In genomic region chr3:134368751-134369105, GRCh38 we compare ENCODE assay signal across 12 cellular contexts. TPM values are rescaled to one million over a fixed set of nuclear protein-coding genes. Genes with fewer than 3 reads are reported as not detected.
DNase-seq lines count a peak whose midpoint lies in the region; ATAC-seq and TF ChIP-seq lines count a peak whose summit lies in the region.
"Had no signal": no experiment of that assay in that cellular context is flagged by ENCODE, and none has a peak within 500 bp of the region (broad histone marks: within the 10 kb centered on the region; RNA-seq: fewer than 3 reads in every experiment).

No MANE protein-coding gene starts in this region.

- H3K36me3 Mint-ChIP-seq in mesothelial cell of epicardium: peaks cover 31% of the 10 kb centered on the region
- H3K36me3 Mint-ChIP-seq: naive thymus-derived CD8-positive, alpha-beta T cell had no signal

- no peak overlapping the region for H3K4me3 Mint-ChIP-seq in mesothelial cell of epicardium
- H3K4me3 Mint-ChIP-seq: naive thymus-derived CD8-positive, alpha-beta T cell had no signal

- H2AK5ac ChIP-seq in IMR-90 (ENCODE audit: low read depth, low read length): no peak overlapping the region

- peaks cover 82% of the 10 kb centered on the region for H3K36me3 ChIP-seq in IMR-90 (ENCODE audit: control insufficient read depth, insufficient read depth, low read length)
- no peaks in the 10 kb centered on the region for H3K36me3 ChIP-seq in colonic mucosa

- 0 out of 2 replicates have a peak overlapping the region, but pooled peaks have one; percentile 1 for H2BK120ac ChIP-seq in IMR-90 (ENCODE audit: low read depth, low read length)

- 0 out of 2 replicates have a peak overlapping the region, but pooled peaks have one; percentile 5 for H4K5ac ChIP-seq in IMR-90 (ENCODE audit: low read depth, low read length)

- no peak for TF ChIP-seq POLR2A in IMR-90 (IDR thresholded peaks at IDR 0.05; ENCODE audit: low read depth, low read length)

- peaks cover 66% of the 10 kb centered on the region for H3K4me1 ChIP-seq in IMR-90 (ENCODE audit: control insufficient read depth, insufficient read depth, low read length)
- peaks cover 18% of the 10 kb centered on the region for H3K4me1 ChIP-seq in colonic mucosa

- H2BK20ac ChIP-seq in IMR-90 (ENCODE audit: low read depth, low read length): no peak overlapping the region

- peak overlapping the region; percentile 59 for H3K4ac ChIP-seq in IMR-90 (ENCODE audit: low read depth, low read length)

- H3K9ac ChIP-seq in IMR-90 (ENCODE audit: low read depth, low read length) (peak overlapping the region; percentile 16; the same call in 1 of the 2 replicates), colonic mucosa (ENCODE audit: low read depth in 2 of 2, low read length in 2 of 2) (no peak overlapping the region)

- 0 out of 4 replicates have a peak overlapping the region, but pooled peaks of 1 of the 2 experiments have one; percentile 16 for H4K8ac ChIP-seq in IMR-90 (ENCODE audit: low read depth in 2 of 2, low read length in 2 of 2)

- no peak overlapping the region for H2AFZ ChIP-seq in IMR-90 (replicated peaks; ENCODE audit: low read length, poor library complexity)

- TF ChIP-seq RAD21 in IMR-90 (IDR thresholded peaks at IDR 0.05; ENCODE audit: low read length): no peak

- H3K9me3 Mint-ChIP-seq in mesothelial cell of epicardium: no peaks in the 10 kb centered on the region
- H3K9me3 Mint-ChIP-seq: naive thymus-derived CD8-positive, alpha-beta T cell had no signal

- 0 out of 2 replicates have a peak overlapping the region, but pooled peaks have one; percentile 8 for H3K18ac ChIP-seq in IMR-90 (ENCODE audit: low read depth, low read length)

- peaks cover 68% of the 10 kb centered on the region for H3K4me1 Mint-ChIP-seq in mesothelial cell of epicardium

- no CpG with 5 or more reads among the region's 4 CpGs for WGBS in IMR-90 (ENCODE audit: extremely low coverage in 2 of 2, insufficient read length in 1 of 2), 2 experiments

- peak overlapping the region; percentile 90 for H3K27ac Mint-ChIP-seq in mesothelial cell of epicardium

- peaks cover 3 to 61% of the 10 kb centered on the region in 2 experiments; a peak in 3 of 4 replicates for H3K79me1 ChIP-seq in IMR-90 (ENCODE audit: low read depth in 1 of 2, low read length in 2 of 2)

- peak overlapping the region; percentile 83 for H3K27ac ChIP-seq in IMR-90 (ENCODE audit: insufficient read depth, low read length)
- H3K27ac ChIP-seq in coronary artery: peak overlapping the region; percentile 79 to 97
- H3K27ac ChIP-seq in temporal lobe (ENCODE audit: low read depth, low read length): peak overlapping the region; percentile 99
- H3K27ac ChIP-seq in colonic mucosa: no peak overlapping the region

- no peak for DNase-seq in IMR-90
- DNase-seq in coronary artery (ENCODE audit: low spot score): no peak
- DNase-seq in mesothelial cell of epicardium (ENCODE audit: low spot score in 2 of 2, unreplicated experiment in 2 of 2): no peak
- DNase-seq in SW480 (ENCODE audit: low spot score): no peak
- no peak for DNase-seq in colonic mucosa
- no peak for DNase-seq in NCI-H2029 treated with DMSO at 0.1 percent for 48 hours (lab: John Stamatoyannopoulos, UW)
- DNase-seq: amniotic stem cell; naive thymus-derived CD8-positive, alpha-beta T cell; NCI-H1048; NCI-H510A treated with DMSO at 0.1 percent for 48 hours had no signal

- intact Hi-C loops in IMR-90 (cut with micrococcal nuclease): no loop called here
- intact Hi-C loops in colonic mucosa (cut with DNase I): no loop called here

- peaks cover 97% of the 10 kb centered on the region for H4K20me1 ChIP-seq in IMR-90 (ENCODE audit: insufficient read depth, low read length)

- no TSS peak for BruUV-seq in IMR-90 (replicated peaks; lab: Mats Ljungman, UMichigan)

- H3K4me3 ChIP-seq in IMR-90 (ENCODE audit: insufficient read depth, low read depth, low read length): no peak overlapping the region
- peak overlapping the region; percentile 95 for H3K4me3 ChIP-seq in coronary artery
- H3K4me3 ChIP-seq in colonic mucosa: no peak overlapping the region

- CTCF ChIA-PET in IMR-90 (lab: Yijun Ruan, JAX): interaction anchor here (0.6 kb wide), 1 partner anchor 105 kb away, joined by 3 read pairs; no protein-coding TSS in a partner anchor

- in situ Hi-C loops in IMR-90 (cut with MboI; ENCODE audit: low sequenced_read_pairs): no loop called here

- no peak overlapping the region for H2BK15ac ChIP-seq in IMR-90 (ENCODE audit: low read depth, low read length)

- POLR2A ChIA-PET in IMR-90 (lab: Charles Lee; ENCODE audit: unreplicated experiment): interaction anchor here (0.7 kb wide), 1 partner anchor 103 kb away, joined by 9 read pairs; no protein-coding TSS in a partner anchor

- 0 out of 2 replicates have a peak overlapping the region, but pooled peaks have one; percentile 2 for H3K56ac ChIP-seq in IMR-90 (ENCODE audit: extremely low read depth, insufficient read depth, low read length)

- H3K27me3 ChIP-seq in IMR-90 (ENCODE audit: control insufficient read depth, insufficient read depth, low read length) (no peaks in the 10 kb centered on the region), colonic mucosa (no peaks in the 10 kb centered on the region)

- H3K9me3 ChIP-seq in IMR-90 (ENCODE audit: control insufficient read depth, insufficient read depth, low read length): no peaks in the 10 kb centered on the region
- H3K9me3 ChIP-seq in colonic mucosa: no peaks in the 10 kb centered on the region

- peak overlapping the region; percentile 22 for H2AK9ac ChIP-seq in IMR-90 (replicated peaks; ENCODE audit: low read depth, low read length, poor library complexity)

- peak overlapping the region; percentile 84 for H2BK5ac ChIP-seq in IMR-90 (ENCODE audit: low read depth, low read length, poor library complexity, severe bottlenecking)

- H3K23ac ChIP-seq in IMR-90 (ENCODE audit: low read depth, low read length): peak overlapping the region; percentile 64

- dilution Hi-C loops in IMR-90 (cut with HindIII; ENCODE audit: low sequenced_read_pairs, unreplicated experiment): no loop called here

- H4K91ac ChIP-seq in IMR-90 (ENCODE audit: insufficient read depth, low read depth, low read length): no peak overlapping the region

- ATAC-seq in IMR-90 (ENCODE audit: low read depth): no peak
- ATAC-seq in GM18520 (IDR thresholded peaks at IDR 0.05; ENCODE audit: unreplicated experiment): no peak
- ATAC-seq: naive thymus-derived CD8-positive, alpha-beta T cell had no signal

- peak overlapping the region; percentile 1 for H3K4me2 ChIP-seq in IMR-90 (ENCODE audit: low read depth, low read length)

- TF ChIP-seq CTCF in IMR-90 (conservative IDR thresholded peaks at IDR 0.05; ENCODE audit: low read depth, low read length): no peak
- no peak for TF ChIP-seq CTCF in coronary artery (IDR thresholded peaks at IDR 0.05)
- TF ChIP-seq CTCF in mesothelial cell of epicardium (IDR thresholded peaks at IDR 0.05; ENCODE audit: unreplicated experiment): no peak
- no peak for TF ChIP-seq CTCF in colonic mucosa (IDR thresholded peaks at IDR 0.05)

- H3K27me3 Mint-ChIP-seq in mesothelial cell of epicardium (ENCODE audit: low read depth): no peaks in the 10 kb centered on the region

- H3K14ac ChIP-seq in IMR-90 (replicated peaks; ENCODE audit: low read depth, low read length): peak overlapping the region; percentile 62

- peaks cover 17% of the 10 kb centered on the region for H3K9me1 ChIP-seq in IMR-90 (ENCODE audit: insufficient read depth, low read length)

TF ChIP-seq in IMR-90, 13 proteins besides CTCF, POLR2A, EP300 and RAD21:
- no peak for TF ChIP-seq FOS (IDR thresholded peaks at IDR 0.05; ENCODE audit: low read depth, low read length)
- no peak for TF ChIP-seq MAFK (IDR thresholded peaks at IDR 0.05; ENCODE audit: low read depth, low read length)
- no peak for TF ChIP-seq ELK1 (IDR thresholded peaks at IDR 0.05; ENCODE audit: borderline replicate concordance, low read depth, low read length)

RNA-seq across cellular contexts. Expression of gene AMOTL2, which starts 5.5 kb away (rescaled TPM):
- total RNA-seq in IMR-90 (2012; rRNA removed) (162 and 172 TPM in 2 replicates), mesothelial cell of epicardium (281 to 297 TPM (median 296 TPM) in 3 replicates), temporal lobe (46.5 TPM), colonic mucosa (10 to 100 TPM; 17.8 to 19.9 TPM)
- polyA plus RNA-seq in IMR-90 (2012; rRNA removed): 176 and 230 TPM in 2 replicates
- 168 and 220 TPM in 2 replicates for polyA plus RNA-seq in IMR-90 (2012; cell fraction: cytosol; rRNA removed)
- 530 and 567 TPM in 2 replicates for polyA plus RNA-seq in IMR-90 (2012; cell fraction: nucleus; rRNA removed; ENCODE audit: low replicate concordance)
- total RNA-seq: naive thymus-derived CD8-positive, alpha-beta T cell had no signal
- polyA plus RNA-seq: naive thymus-derived CD8-positive, alpha-beta T cell had no signal
